ENCODE assay signal across 1 cellular context in genomic region chr2:149587220-149587949, GRCh38.
TF ChIP-seq lines count a peak whose summit lies in the region.

Gene MMADHC, minus strand, starts transcription at chr2:149587775. Its CDS starts 678 bp downstream, at chr2:149587097.

TF ChIP-seq in HepG2, 621 proteins besides CTCF, POLR2A, EP300 and RAD21 (continued from another document and continues in another):
- no peak for TF ChIP-seq ZNF367 (CRISPR knock-in tag; IDR thresholded peaks at IDR 0.05; ENCODE audit: borderline replicate concordance)
- peak; percentile 93 for TF ChIP-seq ZNF552 (CRISPR knock-in tag; IDR thresholded peaks at IDR 0.05; ENCODE audit: borderline replicate concordance)
- peak; percentile 88 for TF ChIP-seq ZNF274 (CRISPR knock-in tag; IDR thresholded peaks at IDR 0.05)
- TF ChIP-seq TEAD3 (CRISPR knock-in tag; optimal IDR thresholded peaks at IDR 0.05; ENCODE audit: borderline replicate concordance) = peak; percentile 67
- no peak; the same call in 1 of the 2 replicates for TF ChIP-seq ZFYVE20 (CRISPR knock-in tag; IDR thresholded peaks at IDR 0.05; ENCODE audit: borderline replicate concordance, low read depth)
- TF ChIP-seq CEBPB (IDR thresholded peaks at IDR 0.05; ENCODE audit: borderline replicate concordance, low read depth, low read length) = no peak; the same call in 1 of the 2 replicates
- peak; percentile 94 for TF ChIP-seq IKZF5 (CRISPR knock-in tag; IDR thresholded peaks at IDR 0.05)
- TF ChIP-seq KDM3A (CRISPR knock-in tag; IDR thresholded peaks at IDR 0.05; ENCODE audit: low read depth) = no peak; the same call in 1 of the 2 replicates
- TF ChIP-seq ZNF33A (CRISPR knock-in tag; IDR thresholded peaks at IDR 0.05; ENCODE audit: borderline replicate concordance) = peak; percentile 90; the same call in 1 of the 2 replicates
- peak; percentile 82; the same call in 1 of the 2 replicates for TF ChIP-seq SNAI1 (CRISPR knock-in tag; IDR thresholded peaks at IDR 0.05; ENCODE audit: borderline replicate concordance)
- TF ChIP-seq FIP1L1 (IDR thresholded peaks at IDR 0.05; ENCODE audit: borderline replicate concordance, insufficient read depth, low read depth, low read length) = no peak
- no peak for TF ChIP-seq ZMAT5 (CRISPR knock-in tag; IDR thresholded peaks at IDR 0.05; ENCODE audit: borderline replicate concordance, low read depth)
- no peak for TF ChIP-seq MATR3 (CRISPR knock-in tag; IDR thresholded peaks at IDR 0.05)
- TF ChIP-seq XRCC5 (optimal IDR thresholded peaks at IDR 0.05; ENCODE audit: low read length) = peak; percentile 81
- no peak for TF ChIP-seq SMARCE1 (IDR thresholded peaks at IDR 0.05; ENCODE audit: borderline replicate concordance)
- peak; percentile 93 for TF ChIP-seq KAT8 (CRISPR knock-in tag; IDR thresholded peaks at IDR 0.05)
- TF ChIP-seq DBP (CRISPR knock-in tag; IDR thresholded peaks at IDR 0.05; ENCODE audit: not compliant biosample characterization) = peak; percentile 19
- no peak for TF ChIP-seq RFX1 (IDR thresholded peaks at IDR 0.05)
- peak; percentile 68 for TF ChIP-seq ATF7-NPFF (CRISPR knock-in tag; IDR thresholded peaks at IDR 0.05; ENCODE audit: low read depth)
- TF ChIP-seq NR2F6 (IDR thresholded peaks at IDR 0.05) = no peak
- peak; percentile 46; the same call in 1 of the 2 replicates for TF ChIP-seq NR2F6 (CRISPR knock-in tag; IDR thresholded peaks at IDR 0.05)
- TF ChIP-seq ZFP1 (CRISPR knock-in tag; IDR thresholded peaks at IDR 0.05) = no peak; the same call in 1 of the 2 replicates
- no peak for TF ChIP-seq USF2 (IDR thresholded peaks at IDR 0.05; ENCODE audit: low read depth, low read length)
- TF ChIP-seq USF2 (CRISPR knock-in tag; IDR thresholded peaks at IDR 0.05; ENCODE audit: borderline replicate concordance) = no peak; the same call in 1 of the 2 replicates
- TF ChIP-seq KMT2A (CRISPR knock-in tag; IDR thresholded peaks at IDR 0.05) = peak; percentile 90
- no peak; the same call in 1 of the 2 replicates for TF ChIP-seq ZNF652 (CRISPR knock-in tag; IDR thresholded peaks at IDR 0.05; ENCODE audit: borderline replicate concordance, low read depth)
- peak; percentile 84 for TF ChIP-seq HNF4G (IDR thresholded peaks at IDR 0.05; ENCODE audit: borderline replicate concordance, low read depth, low read length)
- TF ChIP-seq HNF4G (CRISPR knock-in tag; IDR thresholded peaks at IDR 0.05; ENCODE audit: borderline replicate concordance, low read depth) = peak; percentile 93
- TF ChIP-seq KAT7 (CRISPR knock-in tag; IDR thresholded peaks at IDR 0.05; ENCODE audit: borderline replicate concordance) = peak; percentile 84
- no peak for TF ChIP-seq PLRG1 (conservative IDR thresholded peaks at IDR 0.05)
- TF ChIP-seq BRF2 (CRISPR knock-in tag; IDR thresholded peaks at IDR 0.05) = peak; percentile 78
- TF ChIP-seq HNF4A (CRISPR knock-in tag; IDR thresholded peaks at IDR 0.05) = peak; percentile 97
- TF ChIP-seq SMAD9 (CRISPR knock-in tag; IDR thresholded peaks at IDR 0.05) = no peak; the same call in none of the 2 replicates
- peak; percentile 98 for TF ChIP-seq DMAP1 (CRISPR knock-in tag; IDR thresholded peaks at IDR 0.05)
- 0 out of 2 replicates have a peak, but pooled peaks have one; percentile 49 for TF ChIP-seq KLF9 (CRISPR knock-in tag; IDR thresholded peaks at IDR 0.05; ENCODE audit: low read depth)
- TF ChIP-seq ZSCAN22 (CRISPR knock-in tag; IDR thresholded peaks at IDR 0.05) = no peak
- peak; percentile 3 for TF ChIP-seq TBL1XR1 (IDR thresholded peaks at IDR 0.05; ENCODE audit: borderline replicate concordance, low read length, partially characterized antibody)
- TF ChIP-seq REL (CRISPR knock-in tag; conservative IDR thresholded peaks at IDR 0.05) = 0 out of 2 replicates have a peak, but pooled peaks have one; percentile 66
- TF ChIP-seq KIAA2018 (CRISPR knock-in tag; IDR thresholded peaks at IDR 0.05; ENCODE audit: borderline replicate concordance) = peak; percentile 92; the same call in 1 of the 2 replicates
- no peak for TF ChIP-seq ZNF530 (CRISPR knock-in tag; IDR thresholded peaks at IDR 0.05; ENCODE audit: low read depth)
- TF ChIP-seq ZNF839 (CRISPR knock-in tag; IDR thresholded peaks at IDR 0.05; ENCODE audit: borderline replicate concordance) = no peak
- peak; percentile 83; the same call in 1 of the 2 replicates for TF ChIP-seq WIZ (CRISPR knock-in tag; IDR thresholded peaks at IDR 0.05)
- TF ChIP-seq ISL2 (CRISPR knock-in tag; IDR thresholded peaks at IDR 0.05) = no peak; the same call in 1 of the 2 replicates
- no peak for TF ChIP-seq NFE2 (CRISPR knock-in tag; IDR thresholded peaks at IDR 0.05)
- TF ChIP-seq FOSL2 (CRISPR knock-in tag; IDR thresholded peaks at IDR 0.05) = peak; percentile 62
- no peak for TF ChIP-seq FOXA1 (IDR thresholded peaks at IDR 0.05)
- peak; percentile 53 for TF ChIP-seq FOXA1 (CRISPR knock-in tag; IDR thresholded peaks at IDR 0.05)
- TF ChIP-seq ZNF138 (CRISPR knock-in tag; IDR thresholded peaks at IDR 0.05; ENCODE audit: low read depth) = peak; percentile 20; the same call in 1 of the 2 replicates
- no peak for TF ChIP-seq IKZF1 (IDR thresholded peaks at IDR 0.05)
- TF ChIP-seq EEA1 (CRISPR knock-in tag; IDR thresholded peaks at IDR 0.05; ENCODE audit: borderline replicate concordance) = no peak
- TF ChIP-seq HOMEZ (CRISPR knock-in tag; IDR thresholded peaks at IDR 0.05; ENCODE audit: low read depth) = peak; percentile 98
- no peak for TF ChIP-seq ZNF670 (CRISPR knock-in tag; IDR thresholded peaks at IDR 0.05; ENCODE audit: borderline replicate concordance)
- TF ChIP-seq ZNF589 (CRISPR knock-in tag; conservative IDR thresholded peaks at IDR 0.05) = peak; percentile 71; the same call in 1 of the 2 replicates
- peak; percentile 69; the same call in 1 of the 2 replicates for TF ChIP-seq ZNF710 (CRISPR knock-in tag; IDR thresholded peaks at IDR 0.05; ENCODE audit: borderline replicate concordance)
